ENCODE assay signal across 10 cellular contexts in genomic region chr6:164039954-164040375, GRCh38.
DNase-seq lines count a peak whose midpoint lies in the region; ATAC-seq lines count a peak whose summit lies in the region.
"Had no signal": no experiment of that assay in that cellular context is flagged by ENCODE, and none has a peak within 500 bp of the region (broad histone marks: within the 10 kb centered on the region; RNA-seq: fewer than 3 reads in every experiment).

No MANE protein-coding gene starts in this region.

- no peak overlapping the region for H3K9ac ChIP-seq in Karpas-422 (ENCODE audit: low read length)

- no peaks in the 10 kb centered on the region for H3K36me3 Mint-ChIP-seq in activated T-helper 17 cell treated with anti-CD3 and anti-CD28 coated beads, Interleukin-2, amount 50 U/mL, for 72 hours (ENCODE audit: low read depth)

- H4K20me1 ChIP-seq in Karpas-422 (ENCODE audit: insufficient read depth, low read depth, low read length), result no peaks in the 10 kb centered on the region

- no peak overlapping the region for H3K4me2 ChIP-seq in Karpas-422 (ENCODE audit: low read depth, low read length, poor library complexity, severe bottlenecking)
- H3K4me2 ChIP-seq: A549 had no signal

- no peak overlapping the region for H3K4me3 Mint-ChIP-seq in activated T-helper 17 cell treated with anti-CD3 and anti-CD28 coated beads, Interleukin-2, amount 50 U/mL, for 72 hours

- no peak overlapping the region for H3K4me3 ChIP-seq in Karpas-422 (ENCODE audit: low read length)
- H3K4me3 ChIP-seq: A549 had no signal

- no peaks in the 10 kb centered on the region for H3K27me3 ChIP-seq in Karpas-422 (ENCODE audit: low read length)

- intact Hi-C loops in left colon (cut with DNase I, micrococcal nuclease), result no loop called here

- no peaks in the 10 kb centered on the region for H3K4me1 ChIP-seq in Karpas-422 (ENCODE audit: low read length)
- H3K4me1 ChIP-seq: A549 had no signal

- H3K27ac ChIP-seq in Karpas-422 (ENCODE audit: low read length), result no peak overlapping the region
- H3K27ac ChIP-seq: A549 had no signal

- no peak overlapping the region for H3K27ac Mint-ChIP-seq in activated T-helper 17 cell treated with anti-CD3 and anti-CD28 coated beads, Interleukin-2, amount 50 U/mL, for 72 hours

- peaks cover 5% of the 10 kb centered on the region for H3K9me3 Mint-ChIP-seq in activated T-helper 17 cell treated with anti-CD3 and anti-CD28 coated beads, Interleukin-2, amount 50 U/mL, for 72 hours

- H3K9me3 ChIP-seq in Karpas-422 (ENCODE audit: low read length), result peaks cover 7% of the 10 kb centered on the region
- H3K9me3 ChIP-seq: A549 had no signal

- DNase-seq in SIG-M5 treated with dmso at 0.1 percent for 504 hours (lab: John Stamatoyannopoulos, UW; ENCODE audit: unreplicated experiment) (peak; percentile 50), SIG-M5 (lab: John Stamatoyannopoulos, UW) (no peak), left colon (peak in 1 of 2 donors; percentile 55), stromal cell of bone marrow (ENCODE audit: low read depth) (peak; percentile 44), NCI-H748 (lab: John Stamatoyannopoulos, UW; ENCODE audit: unreplicated experiment) (no peak), Karpas-422 (no peak)
- DNase-seq: NCI-H524 had no signal

- no peaks in the 10 kb centered on the region for H3K36me3 ChIP-seq in Karpas-422 (ENCODE audit: insufficient read depth, low read length)

- no peak overlapping the region for H2AFZ ChIP-seq in Karpas-422 (ENCODE audit: low read length)

- peak; percentile 14 for ATAC-seq in activated T-helper 17 cell treated with anti-CD3 and anti-CD28 coated beads, Interleukin-2, amount 50 U/mL, for 72 hours (replicated peaks)
- ATAC-seq in left colon (peak; percentile 37), HG03135 (IDR thresholded peaks at IDR 0.05; ENCODE audit: unreplicated experiment) (no peak)
- ATAC-seq: A549 had no signal

- no peaks in the 10 kb centered on the region for H3K79me2 ChIP-seq in Karpas-422 (ENCODE audit: low read length)

- peaks cover 5% of the 10 kb centered on the region for H3K27me3 Mint-ChIP-seq in activated T-helper 17 cell treated with anti-CD3 and anti-CD28 coated beads, Interleukin-2, amount 50 U/mL, for 72 hours

- no peaks in the 10 kb centered on the region for H3K9me2 ChIP-seq in Karpas-422 (replicated peaks; ENCODE audit: insufficient read depth, low read length)

- no peaks in the 10 kb centered on the region for H3K4me1 Mint-ChIP-seq in activated T-helper 17 cell treated with anti-CD3 and anti-CD28 coated beads, Interleukin-2, amount 50 U/mL, for 72 hours

Comparison
In these comparisons a context has a peak if more than half of its experiments do, and no peak if none do; other contexts are left out.
1. DNase-seq: peak in SIG-M5 treated with dmso at 0.1 percent for 504 hours (single experiment) and stromal cell of bone marrow (single experiment); none in SIG-M5 (single experiment), NCI-H748 (single experiment) and Karpas-422 (single experiment).